9 cellular contexts compared by ENCODE assay signal in genomic region chr3:114418107-114418506, GRCh38.
A peak's percentile ranks its signal among the peaks of the same experiment; 100 is the strongest.
DNase-seq lines count a peak whose midpoint lies in the region; ATAC-seq lines count a peak whose summit lies in the region.
"Had no signal": no experiment of that assay in that cellular context is flagged by ENCODE, and none has a peak within 500 bp of the region (broad histone marks: within the 10 kb centered on the region; RNA-seq: fewer than 3 reads in every experiment).

No MANE protein-coding gene starts in this region.

- no peaks in the 10 kb centered on the region for H3K36me3 ChIP-seq in mesenchymal stem cell (ENCODE audit: control insufficient read depth in 1 of 2, insufficient read depth in 2 of 2, low read depth in 1 of 2, low read length in 2 of 2)
- no peaks in the 10 kb centered on the region for H3K36me3 ChIP-seq in SJCRH30

- H3K18ac ChIP-seq in mesenchymal stem cell (ENCODE audit: low read depth in 1 of 2, low read length in 2 of 2) = no peak overlapping the region

- no peak overlapping the region for H3K4me2 ChIP-seq in mesenchymal stem cell (ENCODE audit: low read length, poor library complexity, severe bottlenecking)

- H3K4me1 ChIP-seq in mesenchymal stem cell (ENCODE audit: control insufficient read depth, insufficient read depth, low read depth, low read length) = no peaks in the 10 kb centered on the region
- H3K4me1 ChIP-seq in SJCRH30 = no peaks in the 10 kb centered on the region

- no peak overlapping the region for H3K23ac ChIP-seq in mesenchymal stem cell (ENCODE audit: low read length in 2 of 2)

- H3K4me3 ChIP-seq in mesenchymal stem cell (ENCODE audit: insufficient read depth in 1 of 2, low read depth in 1 of 2, low read length in 2 of 2) (peak overlapping the region in 1 of 2 experiments; percentile 63), SJCRH30 (no peak overlapping the region)

- H3K14ac ChIP-seq in mesenchymal stem cell (ENCODE audit: low read length in 2 of 2) = no peak overlapping the region

- H4K8ac ChIP-seq in mesenchymal stem cell (ENCODE audit: low read length) = no peak overlapping the region

- no peaks in the 10 kb centered on the region for H3K27me3 ChIP-seq in mesenchymal stem cell (ENCODE audit: control insufficient read depth in 1 of 2, insufficient read depth in 1 of 2, low read length in 2 of 2)
- no peaks in the 10 kb centered on the region for H3K27me3 ChIP-seq in SJCRH30

- H4K91ac ChIP-seq in mesenchymal stem cell (ENCODE audit: low read length) = no peak overlapping the region

- H2BK120ac ChIP-seq in mesenchymal stem cell (ENCODE audit: low read depth, low read length) = no peak overlapping the region

- H3K27ac ChIP-seq in mesenchymal stem cell (ENCODE audit: low read length, poor library complexity, severe bottlenecking) = no peak overlapping the region
- no peak overlapping the region for H3K27ac ChIP-seq in SJCRH30

- H3K9ac ChIP-seq in mesenchymal stem cell (ENCODE audit: low read length) = peak overlapping the region; percentile 82

- H2AFZ ChIP-seq in mesenchymal stem cell (ENCODE audit: low read depth, low read length) = no peak overlapping the region

- no peak overlapping the region for H2AK5ac ChIP-seq in mesenchymal stem cell (ENCODE audit: low read length, severe bottlenecking)

- no peak overlapping the region for H2BK5ac ChIP-seq in mesenchymal stem cell (ENCODE audit: low read depth, low read length, poor library complexity, severe bottlenecking)

- no peaks in the 10 kb centered on the region for H3K9me3 ChIP-seq in mesenchymal stem cell (ENCODE audit: control insufficient read depth, low read length)
- H3K9me3 ChIP-seq in SJCRH30 (replicated peaks) = no peaks in the 10 kb centered on the region

- peaks cover 19% of the 10 kb centered on the region for H3K79me1 ChIP-seq in mesenchymal stem cell (replicated peaks; ENCODE audit: low read length, poor library complexity, severe bottlenecking)

- DNase-seq in mesenchymal stem cell (no peak), NCI-H2227 treated with DMSO at 0.1 percent for 48 hours (lab: John Stamatoyannopoulos, UW) (no peak), NCI-H446 treated with DMSO at 0.1 percent for 48 hours (lab: John Stamatoyannopoulos, UW) (no peak), SJCRH30 (no peak)
- no peak for DNase-seq in NK-92 treated with Interleukin-12 subunit alpha and Interleukin-12 subunit beta, amount 100 ng/mL, for 24 hours (lab: John Stamatoyannopoulos, UW)
- DNase-seq: islet precursor cell had no signal

- ATAC-seq in GM18868 (IDR thresholded peaks at IDR 0.05; ENCODE audit: unreplicated experiment) (peak; percentile 77), GM21529 (IDR thresholded peaks at IDR 0.05; ENCODE audit: unreplicated experiment) (peak; percentile 84), HG03378 (IDR thresholded peaks at IDR 0.05; ENCODE audit: unreplicated experiment) (peak; percentile 86)

- H2BK12ac ChIP-seq in mesenchymal stem cell (ENCODE audit: low read length in 2 of 2) = no peak overlapping the region

- no peak overlapping the region for H3K4ac ChIP-seq in mesenchymal stem cell (ENCODE audit: low read depth in 1 of 2, low read length in 2 of 2)

- no peak overlapping the region for H2BK15ac ChIP-seq in mesenchymal stem cell (ENCODE audit: low read depth, poor library complexity, severe bottlenecking)
